Comparison of ENCODE assay signal across 8 cellular contexts in genomic region chr17:47919889-47920288, GRCh38. TPM values are rescaled to one million over a fixed set of nuclear protein-coding genes. Genes with fewer than 3 reads are reported as not detected.
"Had no signal": no experiment of that assay in that cellular context is flagged by ENCODE, and none has a peak within 500 bp of the region (broad histone marks: within the 10 kb centered on the region; RNA-seq: fewer than 3 reads in every experiment).

No MANE protein-coding gene starts in this region.

RNA-seq across cellular contexts. Expression of gene PRR15L, which starts 37.8 kb away (rescaled TPM):
- total RNA-seq: natural killer cell treated with Interleukin-12 subunit alpha and Interleukin-12 subunit beta and Interleukin-15 and Interleukin-18, amount 100 ng/mL, for 72 hours; neural crest cell; osteocyte; posterior vena cava; pulmonary artery endothelial cell; sciatic nerve; smooth muscle cell; spleen had no signal
- polyA plus RNA-seq: smooth muscle cell had no signal
